ENCODE assay signal across 1 cellular context in genomic region chr3:65714138-65714537, GRCh38.
TF ChIP-seq lines count a peak whose summit lies in the region.

No MANE protein-coding gene starts in this region.

TF ChIP-seq in WTC11, 78 proteins besides CTCF, POLR2A, EP300 and RAD21 (continued from another document):
- no peak for TF ChIP-seq SOX15 (CRISPR knock-in tag; IDR thresholded peaks at IDR 0.05)
- TF ChIP-seq KAT7 (CRISPR knock-in tag; IDR thresholded peaks at IDR 0.05; ENCODE audit: borderline replicate concordance) = no peak
- no peak for TF ChIP-seq JUN (CRISPR knock-in tag; IDR thresholded peaks at IDR 0.05)
